1 cellular context compared by ENCODE assay signal in the genomic region with DNA sequence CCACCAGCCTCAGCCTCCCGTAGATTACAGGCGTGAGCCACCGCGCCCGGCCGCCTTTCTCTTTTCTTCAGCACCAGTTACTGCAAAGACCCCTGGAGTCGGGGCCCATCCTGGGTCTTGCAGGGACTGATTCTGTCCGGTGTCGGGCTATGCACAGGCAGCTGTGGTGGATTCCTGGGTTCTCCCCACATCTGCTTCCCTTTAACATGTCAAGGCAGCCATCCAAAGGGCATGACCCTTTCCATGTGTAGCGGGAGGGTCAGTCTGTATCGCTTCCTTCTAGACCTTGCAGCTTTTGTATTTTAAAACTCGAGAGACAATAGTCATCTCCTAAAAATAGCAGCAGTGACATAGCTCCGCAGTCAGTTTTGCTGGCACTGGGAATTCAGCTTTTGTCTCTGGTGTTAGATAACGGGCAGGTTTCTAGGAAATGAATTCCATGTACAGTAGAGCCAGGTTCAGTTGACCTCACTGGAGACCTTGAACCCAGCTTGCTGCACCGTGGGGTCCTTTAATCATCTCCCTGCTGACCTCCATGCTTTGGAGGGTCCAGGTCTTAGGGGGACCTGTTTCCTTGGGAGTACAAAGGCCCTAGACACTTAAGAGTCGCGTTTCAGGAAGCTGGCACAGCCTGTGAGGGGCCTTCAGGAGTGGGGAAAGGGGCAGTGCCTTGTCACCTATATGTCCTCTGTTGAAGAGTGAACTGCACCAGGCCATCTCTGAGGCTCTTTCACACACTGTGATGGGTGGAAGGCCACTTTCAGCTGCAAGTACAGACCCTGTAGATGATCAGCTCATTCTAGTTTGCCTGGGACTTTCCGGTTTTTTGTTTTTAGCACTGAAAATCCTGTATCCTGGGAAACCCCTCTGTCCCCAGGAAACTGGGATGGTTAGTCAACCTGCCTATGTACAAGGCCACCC.
A peak's percentile ranks its signal among the peaks of the same experiment; 100 is the strongest.
TF ChIP-seq lines count a peak whose summit lies in the region.

No MANE protein-coding gene starts in this region.

TF ChIP-seq in K562, 482 proteins besides CTCF, POLR2A, EP300 and RAD21 (continued from another document and continues in another):
- TF ChIP-seq, protein P1, sequence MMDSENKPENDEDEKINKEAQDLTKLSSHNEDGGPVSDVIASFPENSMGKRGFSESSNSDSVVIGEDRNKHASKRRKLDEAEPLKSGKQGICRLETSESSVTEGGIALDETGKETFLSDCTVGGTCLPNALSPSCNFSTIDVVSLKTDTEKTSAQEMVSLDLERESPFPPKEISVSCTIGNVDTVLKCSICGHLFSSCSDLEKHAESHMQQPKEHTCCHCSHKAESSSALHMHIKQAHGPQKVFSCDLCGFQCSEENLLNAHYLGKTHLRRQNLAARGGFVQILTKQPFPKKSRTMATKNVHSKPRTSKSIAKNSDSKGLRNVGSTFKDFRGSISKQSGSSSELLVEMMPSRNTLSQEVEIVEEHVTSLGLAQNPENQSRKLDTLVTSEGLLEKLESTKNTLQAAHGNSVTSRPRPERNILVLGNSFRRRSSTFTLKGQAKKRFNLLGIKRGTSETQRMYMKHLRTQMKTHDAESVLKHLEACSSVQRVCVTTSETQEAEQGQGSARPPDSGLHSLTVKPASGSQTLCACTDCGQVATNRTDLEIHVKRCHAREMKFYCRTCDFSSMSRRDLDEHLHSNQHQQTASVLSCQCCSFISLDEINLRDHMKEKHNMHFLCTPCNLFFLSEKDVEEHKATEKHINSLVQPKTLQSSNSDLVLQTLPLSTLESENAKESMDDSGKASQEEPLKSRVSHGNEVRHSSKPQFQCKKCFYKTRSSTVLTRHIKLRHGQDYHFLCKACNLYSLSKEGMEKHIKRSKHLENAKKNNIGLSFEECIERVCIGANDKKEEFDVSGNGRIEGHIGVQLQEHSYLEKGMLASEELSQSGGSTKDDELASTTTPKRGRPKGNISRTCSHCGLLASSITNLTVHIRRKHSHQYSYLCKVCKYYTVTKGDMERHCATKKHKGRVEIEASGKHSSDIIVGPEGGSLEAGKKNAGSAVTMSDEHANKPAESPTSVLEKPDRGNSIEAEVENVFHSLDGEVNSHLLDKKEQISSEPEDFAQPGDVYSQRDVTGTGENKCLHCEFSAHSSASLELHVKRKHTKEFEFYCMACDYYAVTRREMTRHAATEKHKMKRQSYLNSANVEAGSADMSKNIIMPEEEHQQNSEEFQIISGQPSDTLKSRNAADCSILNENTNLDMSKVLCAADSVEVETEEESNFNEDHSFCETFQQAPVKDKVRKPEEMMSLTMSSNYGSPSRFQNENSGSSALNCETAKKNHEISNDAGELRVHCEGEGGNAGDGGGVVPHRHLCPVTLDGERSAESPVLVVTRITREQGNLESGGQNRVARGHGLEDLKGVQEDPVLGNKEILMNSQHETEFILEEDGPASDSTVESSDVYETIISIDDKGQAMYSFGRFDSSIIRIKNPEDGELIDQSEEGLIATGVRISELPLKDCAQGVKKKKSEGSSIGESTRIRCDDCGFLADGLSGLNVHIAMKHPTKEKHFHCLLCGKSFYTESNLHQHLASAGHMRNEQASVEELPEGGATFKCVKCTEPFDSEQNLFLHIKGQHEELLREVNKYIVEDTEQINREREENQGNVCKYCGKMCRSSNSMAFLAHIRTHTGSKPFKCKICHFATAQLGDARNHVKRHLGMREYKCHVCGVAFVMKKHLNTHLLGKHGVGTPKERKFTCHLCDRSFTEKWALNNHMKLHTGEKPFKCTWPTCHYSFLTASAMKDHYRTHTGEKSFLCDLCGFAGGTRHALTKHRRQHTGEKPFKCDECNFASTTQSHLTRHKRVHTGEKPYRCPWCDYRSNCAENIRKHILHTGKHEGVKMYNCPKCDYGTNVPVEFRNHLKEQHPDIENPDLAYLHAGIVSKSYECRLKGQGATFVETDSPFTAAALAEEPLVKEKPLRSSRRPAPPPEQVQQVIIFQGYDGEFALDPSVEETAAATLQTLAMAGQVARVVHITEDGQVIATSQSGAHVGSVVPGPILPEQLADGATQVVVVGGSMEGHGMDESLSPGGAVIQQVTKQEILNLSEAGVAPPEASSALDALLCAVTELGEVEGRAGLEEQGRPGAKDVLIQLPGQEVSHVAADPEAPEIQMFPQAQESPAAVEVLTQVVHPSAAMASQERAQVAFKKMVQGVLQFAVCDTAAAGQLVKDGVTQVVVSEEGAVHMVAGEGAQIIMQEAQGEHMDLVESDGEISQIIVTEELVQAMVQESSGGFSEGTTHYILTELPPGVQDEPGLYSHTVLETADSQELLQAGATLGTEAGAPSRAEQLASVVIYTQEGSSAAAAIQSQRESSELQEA (IDR thresholded peaks at IDR 0.05; ENCODE audit: low read depth), result no peak
- TF ChIP-seq SMC3 (conservative IDR thresholded peaks at IDR 0.05; ENCODE audit: insufficient read depth, low read depth, low read length) (no peak), KLF16 (IDR thresholded peaks at IDR 0.05) (no peak), TFAM (CRISPR knock-in tag; conservative IDR thresholded peaks at IDR 0.05) (no peak), RBM17 (IDR thresholded peaks at IDR 0.05; ENCODE audit: borderline replicate concordance, low read depth, low read length) (no peak), ARID1B (IDR thresholded peaks at IDR 0.05) (peak; percentile 74), CCNT2 (IDR thresholded peaks at IDR 0.05; ENCODE audit: borderline replicate concordance, extremely low read depth, insufficient read length, low read depth, low read length) (no peak), RBM34 (IDR thresholded peaks at IDR 0.05; ENCODE audit: borderline replicate concordance, insufficient read depth, low read length) (no peak), CC2D1A (IDR thresholded peaks at IDR 0.05) (no peak; the same call in 1 of the 2 replicates), HDAC2 (IDR thresholded peaks at IDR 0.05) (no peak), ZNF780A (CRISPR knock-in tag; IDR thresholded peaks at IDR 0.05) (no peak), TBP (optimal IDR thresholded peaks at IDR 0.05; ENCODE audit: low read depth, low read length) (no peak), MYBL2 (IDR thresholded peaks at IDR 0.05; ENCODE audit: low read depth) (no peak), MYBL2 (CRISPR knock-in tag; IDR thresholded peaks at IDR 0.05; ENCODE audit: borderline replicate concordance) (no peak), TAF7 (tag; IDR thresholded peaks at IDR 0.05) (no peak)
- TF ChIP-seq, protein P2, sequence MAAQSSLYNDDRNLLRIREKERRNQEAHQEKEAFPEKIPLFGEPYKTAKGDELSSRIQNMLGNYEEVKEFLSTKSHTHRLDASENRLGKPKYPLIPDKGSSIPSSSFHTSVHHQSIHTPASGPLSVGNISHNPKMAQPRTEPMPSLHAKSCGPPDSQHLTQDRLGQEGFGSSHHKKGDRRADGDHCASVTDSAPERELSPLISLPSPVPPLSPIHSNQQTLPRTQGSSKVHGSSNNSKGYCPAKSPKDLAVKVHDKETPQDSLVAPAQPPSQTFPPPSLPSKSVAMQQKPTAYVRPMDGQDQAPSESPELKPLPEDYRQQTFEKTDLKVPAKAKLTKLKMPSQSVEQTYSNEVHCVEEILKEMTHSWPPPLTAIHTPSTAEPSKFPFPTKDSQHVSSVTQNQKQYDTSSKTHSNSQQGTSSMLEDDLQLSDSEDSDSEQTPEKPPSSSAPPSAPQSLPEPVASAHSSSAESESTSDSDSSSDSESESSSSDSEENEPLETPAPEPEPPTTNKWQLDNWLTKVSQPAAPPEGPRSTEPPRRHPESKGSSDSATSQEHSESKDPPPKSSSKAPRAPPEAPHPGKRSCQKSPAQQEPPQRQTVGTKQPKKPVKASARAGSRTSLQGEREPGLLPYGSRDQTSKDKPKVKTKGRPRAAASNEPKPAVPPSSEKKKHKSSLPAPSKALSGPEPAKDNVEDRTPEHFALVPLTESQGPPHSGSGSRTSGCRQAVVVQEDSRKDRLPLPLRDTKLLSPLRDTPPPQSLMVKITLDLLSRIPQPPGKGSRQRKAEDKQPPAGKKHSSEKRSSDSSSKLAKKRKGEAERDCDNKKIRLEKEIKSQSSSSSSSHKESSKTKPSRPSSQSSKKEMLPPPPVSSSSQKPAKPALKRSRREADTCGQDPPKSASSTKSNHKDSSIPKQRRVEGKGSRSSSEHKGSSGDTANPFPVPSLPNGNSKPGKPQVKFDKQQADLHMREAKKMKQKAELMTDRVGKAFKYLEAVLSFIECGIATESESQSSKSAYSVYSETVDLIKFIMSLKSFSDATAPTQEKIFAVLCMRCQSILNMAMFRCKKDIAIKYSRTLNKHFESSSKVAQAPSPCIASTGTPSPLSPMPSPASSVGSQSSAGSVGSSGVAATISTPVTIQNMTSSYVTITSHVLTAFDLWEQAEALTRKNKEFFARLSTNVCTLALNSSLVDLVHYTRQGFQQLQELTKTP (IDR thresholded peaks at IDR 0.05; ENCODE audit: low read depth in 1 of 2, partially characterized antibody in 2 of 2), result no peak
- TF ChIP-seq, protein P3, sequence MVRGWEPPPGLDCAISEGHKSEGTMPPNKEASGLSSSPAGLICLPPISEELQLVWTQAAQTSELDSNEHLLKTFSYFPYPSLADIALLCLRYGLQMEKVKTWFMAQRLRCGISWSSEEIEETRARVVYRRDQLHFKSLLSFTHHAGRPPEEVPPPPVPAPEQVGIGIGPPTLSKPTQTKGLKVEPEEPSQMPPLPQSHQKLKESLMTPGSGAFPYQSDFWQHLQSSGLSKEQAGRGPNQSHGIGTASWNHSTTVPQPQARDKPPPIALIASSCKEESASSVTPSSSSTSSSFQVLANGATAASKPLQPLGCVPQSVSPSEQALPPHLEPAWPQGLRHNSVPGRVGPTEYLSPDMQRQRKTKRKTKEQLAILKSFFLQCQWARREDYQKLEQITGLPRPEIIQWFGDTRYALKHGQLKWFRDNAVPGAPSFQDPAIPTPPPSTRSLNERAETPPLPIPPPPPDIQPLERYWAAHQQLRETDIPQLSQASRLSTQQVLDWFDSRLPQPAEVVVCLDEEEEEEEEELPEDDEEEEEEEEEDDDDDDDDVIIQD (CRISPR knock-in tag; IDR thresholded peaks at IDR 0.05), result no peak
- TF ChIP-seq, protein P4, sequence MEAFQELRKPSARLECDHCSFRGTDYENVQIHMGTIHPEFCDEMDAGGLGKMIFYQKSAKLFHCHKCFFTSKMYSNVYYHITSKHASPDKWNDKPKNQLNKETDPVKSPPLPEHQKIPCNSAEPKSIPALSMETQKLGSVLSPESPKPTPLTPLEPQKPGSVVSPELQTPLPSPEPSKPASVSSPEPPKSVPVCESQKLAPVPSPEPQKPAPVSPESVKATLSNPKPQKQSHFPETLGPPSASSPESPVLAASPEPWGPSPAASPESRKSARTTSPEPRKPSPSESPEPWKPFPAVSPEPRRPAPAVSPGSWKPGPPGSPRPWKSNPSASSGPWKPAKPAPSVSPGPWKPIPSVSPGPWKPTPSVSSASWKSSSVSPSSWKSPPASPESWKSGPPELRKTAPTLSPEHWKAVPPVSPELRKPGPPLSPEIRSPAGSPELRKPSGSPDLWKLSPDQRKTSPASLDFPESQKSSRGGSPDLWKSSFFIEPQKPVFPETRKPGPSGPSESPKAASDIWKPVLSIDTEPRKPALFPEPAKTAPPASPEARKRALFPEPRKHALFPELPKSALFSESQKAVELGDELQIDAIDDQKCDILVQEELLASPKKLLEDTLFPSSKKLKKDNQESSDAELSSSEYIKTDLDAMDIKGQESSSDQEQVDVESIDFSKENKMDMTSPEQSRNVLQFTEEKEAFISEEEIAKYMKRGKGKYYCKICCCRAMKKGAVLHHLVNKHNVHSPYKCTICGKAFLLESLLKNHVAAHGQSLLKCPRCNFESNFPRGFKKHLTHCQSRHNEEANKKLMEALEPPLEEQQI (IDR thresholded peaks at IDR 0.05), result no peak
- TF ChIP-seq, protein P5, sequence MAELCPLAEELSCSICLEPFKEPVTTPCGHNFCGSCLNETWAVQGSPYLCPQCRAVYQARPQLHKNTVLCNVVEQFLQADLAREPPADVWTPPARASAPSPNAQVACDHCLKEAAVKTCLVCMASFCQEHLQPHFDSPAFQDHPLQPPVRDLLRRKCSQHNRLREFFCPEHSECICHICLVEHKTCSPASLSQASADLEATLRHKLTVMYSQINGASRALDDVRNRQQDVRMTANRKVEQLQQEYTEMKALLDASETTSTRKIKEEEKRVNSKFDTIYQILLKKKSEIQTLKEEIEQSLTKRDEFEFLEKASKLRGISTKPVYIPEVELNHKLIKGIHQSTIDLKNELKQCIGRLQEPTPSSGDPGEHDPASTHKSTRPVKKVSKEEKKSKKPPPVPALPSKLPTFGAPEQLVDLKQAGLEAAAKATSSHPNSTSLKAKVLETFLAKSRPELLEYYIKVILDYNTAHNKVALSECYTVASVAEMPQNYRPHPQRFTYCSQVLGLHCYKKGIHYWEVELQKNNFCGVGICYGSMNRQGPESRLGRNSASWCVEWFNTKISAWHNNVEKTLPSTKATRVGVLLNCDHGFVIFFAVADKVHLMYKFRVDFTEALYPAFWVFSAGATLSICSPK (IDR thresholded peaks at IDR 0.05; ENCODE audit: borderline replicate concordance), result no peak
- TF ChIP-seq, protein P6, sequence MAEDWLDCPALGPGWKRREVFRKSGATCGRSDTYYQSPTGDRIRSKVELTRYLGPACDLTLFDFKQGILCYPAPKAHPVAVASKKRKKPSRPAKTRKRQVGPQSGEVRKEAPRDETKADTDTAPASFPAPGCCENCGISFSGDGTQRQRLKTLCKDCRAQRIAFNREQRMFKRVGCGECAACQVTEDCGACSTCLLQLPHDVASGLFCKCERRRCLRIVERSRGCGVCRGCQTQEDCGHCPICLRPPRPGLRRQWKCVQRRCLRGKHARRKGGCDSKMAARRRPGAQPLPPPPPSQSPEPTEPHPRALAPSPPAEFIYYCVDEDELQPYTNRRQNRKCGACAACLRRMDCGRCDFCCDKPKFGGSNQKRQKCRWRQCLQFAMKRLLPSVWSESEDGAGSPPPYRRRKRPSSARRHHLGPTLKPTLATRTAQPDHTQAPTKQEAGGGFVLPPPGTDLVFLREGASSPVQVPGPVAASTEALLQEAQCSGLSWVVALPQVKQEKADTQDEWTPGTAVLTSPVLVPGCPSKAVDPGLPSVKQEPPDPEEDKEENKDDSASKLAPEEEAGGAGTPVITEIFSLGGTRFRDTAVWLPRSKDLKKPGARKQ (CRISPR knock-in tag; IDR thresholded peaks at IDR 0.05), result no peak
